Comparison of ENCODE assay signal across 27 cellular contexts in genomic region chrX:14361430-14361829, GRCh38.
"Had no signal": no experiment of that assay in that cellular context is flagged by ENCODE, and none has a peak within 500 bp of the region (broad histone marks: within the 10 kb centered on the region; RNA-seq: fewer than 3 reads in every experiment).

No MANE protein-coding gene starts in this region.

- ATAC-seq: natural killer cell treated with Interleukin-12 subunit alpha and Interleukin-12 subunit beta and Interleukin-15 and Interleukin-18, amount 100 ng/mL, for 72 hours; pancreas; psoas muscle; right cardiac atrium; right lobe of liver; stimulated activated effector memory CD8-positive, alpha-beta T cell treated with anti-CD3 and anti-CD28 coated beads, Interleukin-12 subunit alpha, Interleukin-12 subunit beta, amount 100 ng/mL, for 72 hours; stimulated activated naive B cell treated with anti-CD40 and anti-IgM and Interleukin-4, amounts not matched to agents 10 μg/mL and 1 μg/mL and 100 μg/mL, for 72 hours had no signal

- H3K27ac Mint-ChIP-seq: natural killer cell treated with Interleukin-12 subunit alpha and Interleukin-12 subunit beta and Interleukin-15 and Interleukin-18, amount 100 ng/mL, for 72 hours; nephron progenitor cell; stimulated activated effector memory CD8-positive, alpha-beta T cell treated with anti-CD3 and anti-CD28 coated beads, Interleukin-12 subunit alpha, Interleukin-12 subunit beta, amount 100 ng/mL, for 72 hours; stimulated activated naive B cell treated with anti-CD40 and anti-IgM and Interleukin-4, amounts not matched to agents 10 μg/mL and 1 μg/mL and 100 μg/mL, for 72 hours; stimulated activated naive CD8-positive, alpha-beta T cell treated with anti-CD3 and anti-CD28 coated beads, Interleukin-15, Interleukin-2, amounts not matched to agents 100 ng/mL and 50 ng/mL, for 24 hours had no signal

- FAIRE-seq: pancreas, small intestine, urothelium cell line had no signal

- H3K4me1 Mint-ChIP-seq: stimulated activated effector memory CD8-positive, alpha-beta T cell treated with anti-CD3 and anti-CD28 coated beads, Interleukin-12 subunit alpha, Interleukin-12 subunit beta, amount 100 ng/mL, for 72 hours; stimulated activated naive B cell treated with anti-CD40 and anti-IgM and Interleukin-4, amounts not matched to agents 10 μg/mL and 1 μg/mL and 100 μg/mL, for 72 hours had no signal

- H3K36me3 ChIP-seq: neutrophil, pancreas, right lobe of liver, sigmoid colon, stomach, thoracic aorta, thyroid gland, tibial nerve, upper lobe of left lung, vagina had no signal

- H3K4me1 ChIP-seq: pancreas, psoas muscle, right lobe of liver, sigmoid colon, stomach, thyroid gland, tibial nerve, upper lobe of left lung, vagina had no signal

- H3K27ac ChIP-seq: neutrophil, pancreas, psoas muscle, right lobe of liver, stomach, thoracic aorta, thyroid gland, tibial nerve, upper lobe of left lung, vagina had no signal

- H3K4me3 ChIP-seq: pancreas, psoas muscle, right lobe of liver, sigmoid colon, stomach, thoracic aorta, thyroid gland, tibial nerve, upper lobe of left lung, vagina had no signal

- H3K9me3 ChIP-seq: neutrophil, pancreas, psoas muscle, right lobe of liver, sigmoid colon, stomach, thoracic aorta, thyroid gland, tibial nerve, upper lobe of left lung, vagina had no signal

- H3K27me3 Mint-ChIP-seq: natural killer cell treated with Interleukin-12 subunit alpha and Interleukin-12 subunit beta and Interleukin-15 and Interleukin-18, amount 100 ng/mL, for 72 hours; stimulated activated naive CD8-positive, alpha-beta T cell treated with anti-CD3 and anti-CD28 coated beads, Interleukin-15, Interleukin-2, amounts not matched to agents 100 ng/mL and 50 ng/mL, for 24 hours had no signal

- H3K27me3 ChIP-seq: neutrophil, pancreas, right lobe of liver, sigmoid colon, stomach, thyroid gland, tibial nerve, upper lobe of left lung, vagina had no signal

- DNase-seq: nephron progenitor cell; nucleus accumbens; pancreas; psoas muscle; right cardiac atrium; right lobe of liver; sigmoid colon; small intestine; stimulated activated CD4-positive, alpha-beta T cell treated with anti-CD3 and anti-CD28 coated beads, Interleukin-15, amount 100 ng/mL, for 24 hours; stimulated activated CD4-positive, alpha-beta T cell treated with anti-CD3 and anti-CD28 coated beads, Interleukin-2, amount 100 ng/mL, for 24 hours; stimulated activated CD4-positive, alpha-beta T cell treated with anti-CD3 and anti-CD28 coated beads, Interleukin-2, amount 100 ng/mL, for 48 hours; stimulated activated CD4-positive, alpha-beta T cell treated with anti-CD3 and anti-CD28 coated beads, Interleukin-4, amount 100 ng/mL, for 24 hours; stimulated activated naive B cell treated with anti-CD40 and anti-IgM and Interleukin-4, amounts not matched to agents 10 μg/mL and 1 μg/mL and 100 μg/mL, for 72 hours; stimulated activated naive CD4-positive, alpha-beta T cell treated with Interleukin-2 at 50 U/mL for 16 hours; stomach; thyroid gland; trophoblast cell; upper lobe of left lung had no signal

- H3K9me3 Mint-ChIP-seq: stimulated activated effector memory CD8-positive, alpha-beta T cell treated with anti-CD3 and anti-CD28 coated beads, Interleukin-12 subunit alpha, Interleukin-12 subunit beta, amount 100 ng/mL, for 72 hours; stimulated activated naive CD8-positive, alpha-beta T cell treated with anti-CD3 and anti-CD28 coated beads, Interleukin-15, Interleukin-2, amounts not matched to agents 100 ng/mL and 50 ng/mL, for 24 hours had no signal

- H3K36me3 Mint-ChIP-seq: natural killer cell treated with Interleukin-12 subunit alpha and Interleukin-12 subunit beta and Interleukin-15 and Interleukin-18, amount 100 ng/mL, for 72 hours; stimulated activated effector memory CD8-positive, alpha-beta T cell treated with anti-CD3 and anti-CD28 coated beads, Interleukin-12 subunit alpha, Interleukin-12 subunit beta, amount 100 ng/mL, for 72 hours; stimulated activated naive B cell treated with anti-CD40 and anti-IgM and Interleukin-4, amounts not matched to agents 10 μg/mL and 1 μg/mL and 100 μg/mL, for 72 hours had no signal

- H3K4me3 Mint-ChIP-seq: natural killer cell treated with Interleukin-12 subunit alpha and Interleukin-12 subunit beta and Interleukin-15 and Interleukin-18, amount 100 ng/mL, for 72 hours; nephron progenitor cell; neural crest cell; stimulated activated effector memory CD8-positive, alpha-beta T cell treated with anti-CD3 and anti-CD28 coated beads, Interleukin-12 subunit alpha, Interleukin-12 subunit beta, amount 100 ng/mL, for 72 hours; stimulated activated naive B cell treated with anti-CD40 and anti-IgM and Interleukin-4, amounts not matched to agents 10 μg/mL and 1 μg/mL and 100 μg/mL, for 72 hours; stimulated activated naive CD8-positive, alpha-beta T cell treated with anti-CD3 and anti-CD28 coated beads, Interleukin-15, Interleukin-2, amounts not matched to agents 100 ng/mL and 50 ng/mL, for 24 hours had no signal
